Comparison of ENCODE assay signal across 15 cellular contexts in genomic region chr2:209696836-209697711, GRCh38.
A peak's percentile ranks its signal among the peaks of the same experiment; 100 is the strongest.
DNase-seq lines count a peak whose midpoint lies in the region; ATAC-seq and TF ChIP-seq lines count a peak whose summit lies in the region.
"Had no signal": no experiment of that assay in that cellular context is flagged by ENCODE, and none has a peak within 500 bp of the region (broad histone marks: within the 10 kb centered on the region; RNA-seq: fewer than 3 reads in every experiment).

No MANE protein-coding gene starts in this region.

- in situ Hi-C loops in GM13977 (cut with MboI; ENCODE audit: low pct_unique_long_range_greater_than_20kb, low sequenced_read_pairs, unreplicated experiment): no loop called here

- H3K27ac ChIP-seq in OCI-LY1 (ENCODE audit: low read depth, low read length, poor library complexity, severe bottlenecking): no peak overlapping the region
- H3K27ac ChIP-seq: SK-N-MC had no signal

- peak overlapping the region; percentile 37 for H3K4me2 ChIP-seq in OCI-LY1 (ENCODE audit: low read length)

- no peaks in the 10 kb centered on the region for H3K36me3 ChIP-seq in OCI-LY1 (ENCODE audit: insufficient read depth, low read length)

- no peak overlapping the region for H3K4me3 ChIP-seq in OCI-LY1 (ENCODE audit: low read depth, low read length, poor library complexity, severe bottlenecking)
- H3K4me3 ChIP-seq: SK-N-MC had no signal

- H3K9me3 ChIP-seq in OCI-LY1 (ENCODE audit: low read length): no peaks in the 10 kb centered on the region

- peak; percentile 73 for ATAC-seq in GM19455 (IDR thresholded peaks at IDR 0.05; ENCODE audit: unreplicated experiment)
- peak; percentile 76 for ATAC-seq in HG02981 (IDR thresholded peaks at IDR 0.05; ENCODE audit: unreplicated experiment)

- no peak overlapping the region for H3K9ac ChIP-seq in OCI-LY1 (ENCODE audit: low read length)

- H4K20me1 ChIP-seq in OCI-LY1 (ENCODE audit: insufficient read depth, low read length): no peaks in the 10 kb centered on the region

- no peaks in the 10 kb centered on the region for H3K9me2 ChIP-seq in OCI-LY1 (ENCODE audit: low read depth, low read length)

- no peaks in the 10 kb centered on the region for H3K27me3 ChIP-seq in OCI-LY1 (ENCODE audit: insufficient read depth, low read length)

- no peak overlapping the region for H2AFZ ChIP-seq in OCI-LY1 (ENCODE audit: low read length)

- H3K4me1 ChIP-seq in OCI-LY1 (ENCODE audit: insufficient read depth, low read length, severe bottlenecking): peaks cover 28% of the 10 kb centered on the region

- no peak for TF ChIP-seq CTCF in GM13977 (IDR thresholded peaks at IDR 0.05; ENCODE audit: extremely low read depth, insufficient read depth, missing control alignments)
- TF ChIP-seq CTCF in OCI-LY1 (IDR thresholded peaks at IDR 0.05; ENCODE audit: low read length): no peak

- H3F3A ChIP-seq in OCI-LY1 (ENCODE audit: insufficient read depth, low read length): no peaks in the 10 kb centered on the region; the same call in 1 of the 2 replicates

- DNase-seq in GM13977 (ENCODE audit: low spot score): peak; percentile 7
- DNase-seq in NOMO-1 treated with DMSO at 0.1 percent for 48 hours (lab: John Stamatoyannopoulos, UW; ENCODE audit: unreplicated experiment): no peak
- DNase-seq in NCI-H2081 (lab: John Stamatoyannopoulos, UW): no peak
- no peak for DNase-seq in DMS 273 treated with DMSO at 0.1 percent for 48 hours (lab: John Stamatoyannopoulos, UW)
- DNase-seq in cerebellum (ENCODE audit: low spot score): no peak
- DNase-seq: activated CD8-positive, alpha-beta memory T cell treated with anti-CD3 and anti-CD28 coated beads, Interleukin-2, amount 50 U/mL, for 48 hours; CD8-positive, alpha-beta memory T cell; HCEC 1CT; head of caudate nucleus; NCI-H1436 treated with DMSO at 0.1 percent for 48 hours; stimulated activated CD4-positive, alpha-beta T cell treated with anti-CD3 and anti-CD28 coated beads, Interleukin-15, amount 100 ng/mL, for 24 hours had no signal

- H3K79me2 ChIP-seq in OCI-LY1 (ENCODE audit: insufficient read depth, low read length): no peaks in the 10 kb centered on the region
